1 cellular context compared by ENCODE assay signal in the genomic region with DNA sequence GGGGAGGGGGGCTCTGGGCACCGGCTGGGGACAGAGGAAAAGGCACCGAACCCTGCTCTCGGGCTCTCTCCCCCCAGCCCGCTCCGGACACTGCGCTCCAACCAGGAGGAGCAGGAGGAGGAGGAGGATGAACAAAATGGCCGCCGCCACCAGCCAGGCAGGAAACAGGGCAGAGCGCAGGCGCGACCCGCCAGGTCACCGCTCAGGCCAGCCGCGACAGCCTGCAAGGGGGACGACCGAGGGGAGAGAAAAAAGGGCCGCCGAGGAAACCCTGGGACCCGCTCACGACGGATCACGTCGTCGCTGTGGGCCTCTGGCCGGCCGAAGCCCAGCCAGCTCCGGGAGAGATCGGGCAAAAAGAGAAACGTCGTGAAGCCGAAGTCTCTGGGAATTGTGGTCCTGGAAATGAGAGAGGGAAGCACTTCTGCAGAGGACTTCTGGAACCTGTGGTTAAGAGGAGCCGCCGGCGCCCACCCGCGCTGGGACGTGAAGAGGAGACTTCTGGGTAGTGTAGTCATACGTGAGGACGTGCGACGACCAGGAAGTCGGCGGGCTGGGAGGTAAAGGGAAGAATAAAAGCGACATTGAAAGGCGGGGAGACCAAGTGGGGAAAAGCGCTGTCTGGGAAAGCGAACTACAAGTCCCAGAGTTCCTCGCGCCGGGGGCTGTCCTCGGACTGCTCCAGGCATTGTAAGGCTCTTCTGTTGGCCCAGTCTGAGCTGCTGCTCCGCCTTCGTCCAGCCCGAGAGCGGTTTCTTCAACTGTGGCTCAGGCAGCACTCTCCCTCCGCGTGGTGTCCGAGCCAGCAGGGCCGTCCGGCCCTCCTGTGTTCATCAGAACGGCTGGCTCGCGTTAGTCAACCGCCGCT.
TF ChIP-seq lines count a peak whose summit lies in the region.

A gene with protein sequence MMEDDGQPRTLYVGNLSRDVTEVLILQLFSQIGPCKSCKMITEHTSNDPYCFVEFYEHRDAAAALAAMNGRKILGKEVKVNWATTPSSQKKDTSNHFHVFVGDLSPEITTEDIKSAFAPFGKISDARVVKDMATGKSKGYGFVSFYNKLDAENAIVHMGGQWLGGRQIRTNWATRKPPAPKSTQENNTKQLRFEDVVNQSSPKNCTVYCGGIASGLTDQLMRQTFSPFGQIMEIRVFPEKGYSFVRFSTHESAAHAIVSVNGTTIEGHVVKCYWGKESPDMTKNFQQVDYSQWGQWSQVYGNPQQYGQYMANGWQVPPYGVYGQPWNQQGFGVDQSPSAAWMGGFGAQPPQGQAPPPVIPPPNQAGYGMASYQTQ (minus strand): TSS at position 428 of the 868 bp plus-strand sequence. CDS start 499 bp downstream, outside the sequence.

TF ChIP-seq in HepG2, 621 proteins besides CTCF, POLR2A, EP300 and RAD21 (continued from another document and continues in another):
- TF ChIP-seq, protein P1, sequence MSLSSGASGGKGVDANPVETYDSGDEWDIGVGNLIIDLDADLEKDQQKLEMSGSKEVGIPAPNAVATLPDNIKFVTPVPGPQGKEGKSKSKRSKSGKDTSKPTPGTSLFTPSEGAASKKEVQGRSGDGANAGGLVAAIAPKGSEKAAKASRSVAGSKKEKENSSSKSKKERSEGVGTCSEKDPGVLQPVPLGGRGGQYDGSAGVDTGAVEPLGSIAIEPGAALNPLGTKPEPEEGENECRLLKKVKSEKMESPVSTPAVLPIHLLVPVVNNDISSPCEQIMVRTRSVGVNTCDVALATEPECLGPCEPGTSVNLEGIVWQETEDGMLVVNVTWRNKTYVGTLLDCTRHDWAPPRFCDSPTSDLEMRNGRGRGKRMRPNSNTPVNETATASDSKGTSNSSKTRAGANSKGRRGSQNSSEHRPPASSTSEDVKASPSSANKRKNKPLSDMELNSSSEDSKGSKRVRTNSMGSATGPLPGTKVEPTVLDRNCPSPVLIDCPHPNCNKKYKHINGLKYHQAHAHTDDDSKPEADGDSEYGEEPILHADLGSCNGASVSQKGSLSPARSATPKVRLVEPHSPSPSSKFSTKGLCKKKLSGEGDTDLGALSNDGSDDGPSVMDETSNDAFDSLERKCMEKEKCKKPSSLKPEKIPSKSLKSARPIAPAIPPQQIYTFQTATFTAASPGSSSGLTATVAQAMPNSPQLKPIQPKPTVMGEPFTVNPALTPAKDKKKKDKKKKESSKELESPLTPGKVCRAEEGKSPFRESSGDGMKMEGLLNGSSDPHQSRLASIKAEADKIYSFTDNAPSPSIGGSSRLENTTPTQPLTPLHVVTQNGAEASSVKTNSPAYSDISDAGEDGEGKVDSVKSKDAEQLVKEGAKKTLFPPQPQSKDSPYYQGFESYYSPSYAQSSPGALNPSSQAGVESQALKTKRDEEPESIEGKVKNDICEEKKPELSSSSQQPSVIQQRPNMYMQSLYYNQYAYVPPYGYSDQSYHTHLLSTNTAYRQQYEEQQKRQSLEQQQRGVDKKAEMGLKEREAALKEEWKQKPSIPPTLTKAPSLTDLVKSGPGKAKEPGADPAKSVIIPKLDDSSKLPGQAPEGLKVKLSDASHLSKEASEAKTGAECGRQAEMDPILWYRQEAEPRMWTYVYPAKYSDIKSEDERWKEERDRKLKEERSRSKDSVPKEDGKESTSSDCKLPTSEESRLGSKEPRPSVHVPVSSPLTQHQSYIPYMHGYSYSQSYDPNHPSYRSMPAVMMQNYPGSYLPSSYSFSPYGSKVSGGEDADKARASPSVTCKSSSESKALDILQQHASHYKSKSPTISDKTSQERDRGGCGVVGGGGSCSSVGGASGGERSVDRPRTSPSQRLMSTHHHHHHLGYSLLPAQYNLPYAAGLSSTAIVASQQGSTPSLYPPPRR (CRISPR knock-in tag; IDR thresholded peaks at IDR 0.05; ENCODE audit: borderline replicate concordance), result no peak; the same call in 1 of the 2 replicates
- TF ChIP-seq SIN3B (IDR thresholded peaks at IDR 0.05; ENCODE audit: low read length) (peak; percentile 92), ZNF580 (CRISPR knock-in tag; IDR thresholded peaks at IDR 0.05; ENCODE audit: borderline replicate concordance, low read depth) (peak; percentile 62; the same call in 1 of the 2 replicates), AGO2 (optimal IDR thresholded peaks at IDR 0.05; ENCODE audit: low read depth, low read length) (no peak), ZFP36 (IDR thresholded peaks at IDR 0.05; ENCODE audit: borderline replicate concordance, low read depth, low read length, partially characterized antibody) (no peak), SRSF4 (IDR thresholded peaks at IDR 0.05; ENCODE audit: low read depth, low read length, poor library complexity, severe bottlenecking) (no peak), CEBPB (IDR thresholded peaks at IDR 0.05; ENCODE audit: borderline replicate concordance, low read depth, low read length) (no peak), ZNF607 (CRISPR knock-in tag; IDR thresholded peaks at IDR 0.05; ENCODE audit: borderline replicate concordance) (peak; percentile 84; the same call in 1 of the 2 replicates), ZFYVE20 (CRISPR knock-in tag; IDR thresholded peaks at IDR 0.05; ENCODE audit: borderline replicate concordance, low read depth) (no peak), ZNF44 (CRISPR knock-in tag; IDR thresholded peaks at IDR 0.05) (no peak), ZNF549 (CRISPR knock-in tag; IDR thresholded peaks at IDR 0.05) (no peak), HDAC6 (IDR thresholded peaks at IDR 0.05; ENCODE audit: low read depth, low read length) (no peak), ZNF619 (CRISPR knock-in tag; IDR thresholded peaks at IDR 0.05) (peak; percentile 65; the same call in 1 of the 2 replicates), MXI1 (IDR thresholded peaks at IDR 0.05; ENCODE audit: borderline replicate concordance, low read depth, low read length) (peak; percentile 100), ZNF773 (CRISPR knock-in tag; IDR thresholded peaks at IDR 0.05; ENCODE audit: borderline replicate concordance) (no peak), CAMTA2 (CRISPR knock-in tag; IDR thresholded peaks at IDR 0.05; ENCODE audit: borderline replicate concordance) (0 out of 2 replicates have a peak, but pooled peaks have one; percentile 69), ZFP37 (CRISPR knock-in tag; IDR thresholded peaks at IDR 0.05; ENCODE audit: borderline replicate concordance) (no peak), SNAI1 (CRISPR knock-in tag; IDR thresholded peaks at IDR 0.05; ENCODE audit: borderline replicate concordance) (0 out of 2 replicates have a peak, but pooled peaks have one; percentile 75), TRIM24 (CRISPR knock-in tag; IDR thresholded peaks at IDR 0.05) (no peak), ZNF749 (CRISPR knock-in tag; IDR thresholded peaks at IDR 0.05; ENCODE audit: borderline replicate concordance) (peak; percentile 74; the same call in 1 of the 2 replicates), NFIC (IDR thresholded peaks at IDR 0.05; ENCODE audit: low read length) (0 out of 2 replicates have a peak, but pooled peaks have one; percentile 36), ARID4A (CRISPR knock-in tag; IDR thresholded peaks at IDR 0.05; ENCODE audit: borderline replicate concordance) (peak; percentile 98), SP140L (CRISPR knock-in tag; IDR thresholded peaks at IDR 0.05; ENCODE audit: borderline replicate concordance) (0 out of 2 replicates have a peak, but pooled peaks have one; percentile 4), ZNF775 (CRISPR knock-in tag; IDR thresholded peaks at IDR 0.05; ENCODE audit: borderline replicate concordance) (no peak), KLF11 (CRISPR knock-in tag; IDR thresholded peaks at IDR 0.05) (0 out of 2 replicates have a peak, but pooled peaks have one; percentile 18), KDM2A (CRISPR knock-in tag; IDR thresholded peaks at IDR 0.05; ENCODE audit: borderline replicate concordance, low read depth) (peak; percentile 74), GATAD2A (CRISPR knock-in tag; IDR thresholded peaks at IDR 0.05) (peak; percentile 7; the same call in 1 of the 2 replicates), ZNF274 (CRISPR knock-in tag; IDR thresholded peaks at IDR 0.05) (no peak; the same call in 1 of the 2 replicates), ZMYM3 (CRISPR knock-in tag; IDR thresholded peaks at IDR 0.05) (no peak), TMF1 (CRISPR knock-in tag; IDR thresholded peaks at IDR 0.05; ENCODE audit: low read depth) (0 out of 2 replicates have a peak, but pooled peaks have one; percentile 16)
- TF ChIP-seq, protein P2, sequence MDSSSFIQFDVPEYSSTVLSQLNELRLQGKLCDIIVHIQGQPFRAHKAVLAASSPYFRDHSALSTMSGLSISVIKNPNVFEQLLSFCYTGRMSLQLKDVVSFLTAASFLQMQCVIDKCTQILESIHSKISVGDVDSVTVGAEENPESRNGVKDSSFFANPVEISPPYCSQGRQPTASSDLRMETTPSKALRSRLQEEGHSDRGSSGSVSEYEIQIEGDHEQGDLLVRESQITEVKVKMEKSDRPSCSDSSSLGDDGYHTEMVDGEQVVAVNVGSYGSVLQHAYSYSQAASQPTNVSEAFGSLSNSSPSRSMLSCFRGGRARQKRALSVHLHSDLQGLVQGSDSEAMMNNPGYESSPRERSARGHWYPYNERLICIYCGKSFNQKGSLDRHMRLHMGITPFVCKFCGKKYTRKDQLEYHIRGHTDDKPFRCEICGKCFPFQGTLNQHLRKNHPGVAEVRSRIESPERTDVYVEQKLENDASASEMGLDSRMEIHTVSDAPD (CRISPR knock-in tag; IDR thresholded peaks at IDR 0.05), result no peak
- TF ChIP-seq, protein P3, sequence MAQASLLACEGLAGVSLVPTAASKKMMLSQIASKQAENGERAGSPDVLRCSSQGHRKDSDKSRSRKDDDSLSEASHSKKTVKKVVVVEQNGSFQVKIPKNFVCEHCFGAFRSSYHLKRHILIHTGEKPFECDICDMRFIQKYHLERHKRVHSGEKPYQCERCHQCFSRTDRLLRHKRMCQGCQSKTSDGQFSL (CRISPR knock-in tag; IDR thresholded peaks at IDR 0.05), result no peak
- TF ChIP-seq, protein P4, sequence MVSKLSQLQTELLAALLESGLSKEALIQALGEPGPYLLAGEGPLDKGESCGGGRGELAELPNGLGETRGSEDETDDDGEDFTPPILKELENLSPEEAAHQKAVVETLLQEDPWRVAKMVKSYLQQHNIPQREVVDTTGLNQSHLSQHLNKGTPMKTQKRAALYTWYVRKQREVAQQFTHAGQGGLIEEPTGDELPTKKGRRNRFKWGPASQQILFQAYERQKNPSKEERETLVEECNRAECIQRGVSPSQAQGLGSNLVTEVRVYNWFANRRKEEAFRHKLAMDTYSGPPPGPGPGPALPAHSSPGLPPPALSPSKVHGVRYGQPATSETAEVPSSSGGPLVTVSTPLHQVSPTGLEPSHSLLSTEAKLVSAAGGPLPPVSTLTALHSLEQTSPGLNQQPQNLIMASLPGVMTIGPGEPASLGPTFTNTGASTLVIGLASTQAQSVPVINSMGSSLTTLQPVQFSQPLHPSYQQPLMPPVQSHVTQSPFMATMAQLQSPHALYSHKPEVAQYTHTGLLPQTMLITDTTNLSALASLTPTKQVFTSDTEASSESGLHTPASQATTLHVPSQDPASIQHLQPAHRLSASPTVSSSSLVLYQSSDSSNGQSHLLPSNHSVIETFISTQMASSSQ (IDR thresholded peaks at IDR 0.05; ENCODE audit: low read depth), result no peak
- TF ChIP-seq, protein P4 (CRISPR knock-in tag; IDR thresholded peaks at IDR 0.05; ENCODE audit: borderline replicate concordance), result peak; percentile 32; the same call in 1 of the 2 replicates
- TF ChIP-seq, protein P5, sequence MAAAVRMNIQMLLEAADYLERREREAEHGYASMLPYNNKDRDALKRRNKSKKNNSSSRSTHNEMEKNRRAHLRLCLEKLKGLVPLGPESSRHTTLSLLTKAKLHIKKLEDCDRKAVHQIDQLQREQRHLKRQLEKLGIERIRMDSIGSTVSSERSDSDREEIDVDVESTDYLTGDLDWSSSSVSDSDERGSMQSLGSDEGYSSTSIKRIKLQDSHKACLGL (CRISPR knock-in tag; IDR thresholded peaks at IDR 0.05), result peak; percentile 99
- TF ChIP-seq, protein P6, sequence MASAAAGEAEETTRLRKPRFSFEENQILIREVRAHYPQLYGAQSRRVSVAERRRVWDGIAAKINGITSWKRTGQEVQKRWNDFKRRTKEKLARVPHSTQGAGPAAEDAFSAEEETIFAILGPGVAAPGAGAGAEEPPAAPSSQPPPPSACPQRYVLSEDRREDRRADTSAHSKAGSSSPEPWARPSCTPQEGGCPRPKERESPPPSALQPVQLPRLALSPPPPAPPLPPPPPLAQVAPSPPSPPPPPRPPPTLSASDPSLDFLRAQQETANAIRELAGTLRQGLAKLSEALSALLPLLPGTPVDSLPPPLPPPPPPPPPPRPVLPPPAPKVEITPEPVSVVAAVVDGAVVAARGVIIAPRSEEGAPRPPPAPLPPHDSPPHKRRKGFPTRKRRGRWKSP (CRISPR knock-in tag; IDR thresholded peaks at IDR 0.05), result peak; percentile 76
